1 cellular context compared by ENCODE assay signal in genomic region chr17:8288336-8289102, GRCh38.
TF ChIP-seq lines count a peak whose summit lies in the region.

TSS of gene RANGRF (plus strand) at chr17:8288670. CDS start at chr17:8288789, 119 bp downstream.

TF ChIP-seq in H1, 55 proteins besides CTCF, POLR2A, EP300 and RAD21 (continued from another document):
- TF ChIP-seq SAP30 (IDR thresholded peaks at IDR 0.05; ENCODE audit: insufficient read depth, insufficient replicate concordance, low read length), result no peak
- no peak for TF ChIP-seq NRF1 (IDR thresholded peaks at IDR 0.05; ENCODE audit: low read depth, low read length)
- TF ChIP-seq SUZ12 (IDR thresholded peaks at IDR 0.05; ENCODE audit: low read length), result no peak
- TF ChIP-seq CHD7 (IDR thresholded peaks at IDR 0.05; ENCODE audit: insufficient replicate concordance, low read length), result no peak
- peak; percentile 37; the same call in 1 of the 2 replicates for TF ChIP-seq POLR2AphosphoS5 (IDR thresholded peaks at IDR 0.05; ENCODE audit: low read depth, low read length)
- no peak for TF ChIP-seq KDM1A (IDR thresholded peaks at IDR 0.05; ENCODE audit: borderline replicate concordance, low read length)
- TF ChIP-seq SRF (IDR thresholded peaks at IDR 0.05; ENCODE audit: low read depth, low read length), result no peak
- no peak for TF ChIP-seq JUN (IDR thresholded peaks at IDR 0.05; ENCODE audit: low read depth, low read length)
- no peak for TF ChIP-seq KDM5A (IDR thresholded peaks at IDR 0.05; ENCODE audit: low read length)
- TF ChIP-seq BACH1 (IDR thresholded peaks at IDR 0.05; ENCODE audit: low read length), result no peak
- TF ChIP-seq FOSL1 (IDR thresholded peaks at IDR 0.05; ENCODE audit: insufficient read depth, low read depth, low read length), result no peak
- TF ChIP-seq E2F6 (IDR thresholded peaks at IDR 0.05), result 0 out of 2 replicates have a peak, but pooled peaks have one; percentile 8
- no peak for TF ChIP-seq ZNF274 (IDR thresholded peaks at IDR 0.05; ENCODE audit: borderline replicate concordance, extremely low read depth, low read length)
- TF ChIP-seq CTBP2 (IDR thresholded peaks at IDR 0.05; ENCODE audit: borderline replicate concordance, insufficient read depth, insufficient read length, low read length), result peak; percentile 47
- 0 out of 2 replicates have a peak, but pooled peaks have one; percentile 19 for TF ChIP-seq ATF3 (IDR thresholded peaks at IDR 0.05; ENCODE audit: insufficient read depth, low read depth, low read length)
- TF ChIP-seq RXRA (IDR thresholded peaks at IDR 0.05; ENCODE audit: insufficient read depth, low read depth, low read length), result no peak
- no peak for TF ChIP-seq NANOG (IDR thresholded peaks at IDR 0.05; ENCODE audit: insufficient read depth, low read depth, low read length, poor library complexity, severe bottlenecking)
- no peak for TF ChIP-seq JUND (IDR thresholded peaks at IDR 0.05; ENCODE audit: low read length)
- peak; percentile 34 for TF ChIP-seq ASH2L (IDR thresholded peaks at IDR 0.05; ENCODE audit: low read length)
- 0 out of 2 replicates have a peak, but pooled peaks have one; percentile 52 for TF ChIP-seq SP4 (IDR thresholded peaks at IDR 0.05; ENCODE audit: low read length)
- TF ChIP-seq USF2 (IDR thresholded peaks at IDR 0.05; ENCODE audit: low read length), result peak; percentile 70
- TF ChIP-seq RNF2 (IDR thresholded peaks at IDR 0.05; ENCODE audit: borderline replicate concordance, low read depth, low read length, missing control alignments, poor library complexity, severe bottlenecking), result no peak
- TF ChIP-seq CREB1 (IDR thresholded peaks at IDR 0.05), result peak; percentile 64
- TF ChIP-seq KDM4A (IDR thresholded peaks at IDR 0.05; ENCODE audit: low read depth, low read length, severe bottlenecking), result peak; percentile 84
- 0 out of 2 replicates have a peak, but pooled peaks have one; percentile 45 for TF ChIP-seq RBBP5 (IDR thresholded peaks at IDR 0.05; ENCODE audit: borderline replicate concordance, low read depth, low read length)
- no peak for TF ChIP-seq EZH2 (IDR thresholded peaks at IDR 0.05; ENCODE audit: low read depth, low read length, severe bottlenecking)
- TF ChIP-seq PHF8 (conservative IDR thresholded peaks at IDR 0.05; ENCODE audit: low read depth, low read length), result peak; percentile 59
- peak; percentile 49; the same call in 1 of the 2 replicates for TF ChIP-seq YY1 (IDR thresholded peaks at IDR 0.05; ENCODE audit: low read depth, low read length)
- TF ChIP-seq BCL11A (IDR thresholded peaks at IDR 0.05; ENCODE audit: low read depth in 2 of 2, low read length in 2 of 2), result no peak
- peak; percentile 16; the same call in 1 of the 2 replicates for TF ChIP-seq TAF1 (IDR thresholded peaks at IDR 0.05; ENCODE audit: low read depth, low read length)
- no peak for TF ChIP-seq CEBPB (IDR thresholded peaks at IDR 0.05; ENCODE audit: low read depth, low read length)
- peak; percentile 14; the same call in 1 of the 2 replicates for TF ChIP-seq TBP (IDR thresholded peaks at IDR 0.05; ENCODE audit: low read depth, low read length)
- TF ChIP-seq ATF2 (IDR thresholded peaks at IDR 0.05; ENCODE audit: low read length), result 0 out of 2 replicates have a peak, but pooled peaks have one; percentile 66
- TF ChIP-seq SP2 (IDR thresholded peaks at IDR 0.05; ENCODE audit: low read length), result no peak
- TF ChIP-seq SIN3A (conservative IDR thresholded peaks at IDR 0.05 in 1 of 2, IDR thresholded peaks at IDR 0.05 in 1 of 2; ENCODE audit: low read depth in 1 of 2, low read length in 2 of 2), result peak in 1 of 2 experiments; percentile 20; a peak in 1 of 4 replicates
- peak in 1 of 2 experiments; percentile 61; a peak in 1 of 4 replicates for TF ChIP-seq HDAC2 (IDR thresholded peaks at IDR 0.05; ENCODE audit: borderline replicate concordance in 1 of 2, low read depth in 2 of 2, low read length in 2 of 2)
- TF ChIP-seq RFX5 (IDR thresholded peaks at IDR 0.05; ENCODE audit: borderline replicate concordance, low read depth, low read length), result no peak
- no peak for TF ChIP-seq EGR1 (IDR thresholded peaks at IDR 0.05; ENCODE audit: borderline replicate concordance, low read depth, low read length)
- TF ChIP-seq CHD1 (IDR thresholded peaks at IDR 0.05; ENCODE audit: low read depth, low read length), result no peak
- TF ChIP-seq TEAD4 (IDR thresholded peaks at IDR 0.05; ENCODE audit: low read depth, low read length), result no peak
- TF ChIP-seq BRCA1 (IDR thresholded peaks at IDR 0.05; ENCODE audit: low read depth, low read length), result no peak
- peak; percentile 56; the same call in 1 of the 2 replicates for TF ChIP-seq CHD2 (IDR thresholded peaks at IDR 0.05; ENCODE audit: low read length)
- no peak for TF ChIP-seq GABPA (IDR thresholded peaks at IDR 0.05; ENCODE audit: borderline replicate concordance, insufficient read depth, low read length)
- TF ChIP-seq SP1 (IDR thresholded peaks at IDR 0.05; ENCODE audit: low read depth, low read length), result 0 out of 2 replicates have a peak, but pooled peaks have one; percentile 3
- no peak for TF ChIP-seq TAF7 (optimal IDR thresholded peaks at IDR 0.05; ENCODE audit: borderline replicate concordance, low read depth, low read length)
- peak; percentile 4; the same call in 1 of the 2 replicates for TF ChIP-seq MAX (IDR thresholded peaks at IDR 0.05)
- no peak for TF ChIP-seq GTF2F1 (IDR thresholded peaks at IDR 0.05; ENCODE audit: borderline replicate concordance, low read depth, low read length)
- TF ChIP-seq CBX8 (IDR thresholded peaks at IDR 0.05; ENCODE audit: borderline replicate concordance, low read depth, low read length), result no peak
- no peak for TF ChIP-seq POU5F1 (IDR thresholded peaks at IDR 0.05; ENCODE audit: low read depth, low read length)
- no peak for TF ChIP-seq SIRT6 (IDR thresholded peaks at IDR 0.05; ENCODE audit: low read length)
